In the genomic region with DNA sequence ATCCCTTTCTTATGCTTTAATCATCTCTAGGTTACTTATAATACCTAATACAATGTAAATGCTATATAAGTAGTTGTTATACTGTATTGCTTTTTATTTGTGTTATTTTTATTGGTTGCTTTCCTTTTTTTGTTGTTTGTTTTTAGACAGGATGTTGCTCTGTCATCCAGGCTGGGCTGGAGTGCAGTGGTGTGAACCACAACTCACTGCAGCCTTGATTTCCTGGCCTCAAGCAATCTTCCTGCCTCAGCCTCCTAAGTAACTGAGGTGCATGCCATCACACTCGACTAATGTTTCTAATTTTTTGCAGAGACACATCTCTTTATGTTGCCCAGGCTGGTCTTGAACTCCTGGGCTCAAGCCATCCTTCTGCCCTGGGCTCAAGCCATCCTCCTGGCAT, we compare ENCODE assay signal across 16 cellular contexts. TPM values are rescaled to one million over a fixed set of nuclear protein-coding genes. Genes with fewer than 3 reads are reported as not detected.
DNase-seq lines count a peak whose midpoint lies in the region; ATAC-seq and TF ChIP-seq lines count a peak whose summit lies in the region.
"Had no signal": no experiment of that assay in that cellular context is flagged by ENCODE, and none has a peak within 500 bp of the region (broad histone marks: within the 10 kb centered on the region; RNA-seq: fewer than 3 reads in every experiment).

No MANE protein-coding gene starts in this region.

- peaks cover 3% of the 10 kb centered on the region for H3K27me3 Mint-ChIP-seq in activated CD8-positive, alpha-beta T cell treated with anti-CD3 and anti-CD28 coated beads, Interleukin-2, amount 10 ng/mL, durations not matched to agents 7 days and 5 days (ENCODE audit: low read depth)
- H3K27me3 Mint-ChIP-seq in activated CD8-positive, alpha-beta T cell treated with anti-CD3 and anti-CD28 coated beads for 36 hours = no peaks in the 10 kb centered on the region
- H3K27me3 Mint-ChIP-seq in CD4-positive, alpha-beta memory T cell = no peaks in the 10 kb centered on the region
- no peaks in the 10 kb centered on the region for H3K27me3 Mint-ChIP-seq in T-helper 17 cell

- H3K36me3 Mint-ChIP-seq in activated CD8-positive, alpha-beta T cell treated with anti-CD3 and anti-CD28 coated beads, Interleukin-2, amount 10 ng/mL, durations not matched to agents 7 days and 5 days (ENCODE audit: low read depth) = no peaks in the 10 kb centered on the region
- H3K36me3 Mint-ChIP-seq in activated CD8-positive, alpha-beta T cell treated with anti-CD3 and anti-CD28 coated beads for 36 hours (ENCODE audit: low read depth) = no peaks in the 10 kb centered on the region
- no peaks in the 10 kb centered on the region for H3K36me3 Mint-ChIP-seq in CD4-positive, alpha-beta memory T cell
- H3K36me3 Mint-ChIP-seq in T-helper 17 cell (ENCODE audit: low read depth) = peaks cover 2% of the 10 kb centered on the region

- H3K9me2 ChIP-seq in PC-3 (replicated peaks; ENCODE audit: low read length) = no peaks in the 10 kb centered on the region

- no peaks in the 10 kb centered on the region for H3K36me3 ChIP-seq in CD4-positive, alpha-beta memory T cell (ENCODE audit: insufficient read depth, low read length)
- no peaks in the 10 kb centered on the region for H3K36me3 ChIP-seq in mucosa of descending colon (ENCODE audit: low read depth)
- H3K36me3 ChIP-seq in PC-3 (ENCODE audit: low read depth, low read length) = no peaks in the 10 kb centered on the region

- no peak for TF ChIP-seq CTCF in activated CD8-positive, alpha-beta T cell treated with anti-CD3 and anti-CD28 coated beads for 36 hours (IDR thresholded peaks at IDR 0.05)
- TF ChIP-seq CTCF in mucosa of descending colon (IDR thresholded peaks at IDR 0.05) = no peak
- no peak for TF ChIP-seq CTCF in PC-3 (conservative IDR thresholded peaks at IDR 0.05; ENCODE audit: low read depth, low read length)

- H3K9ac ChIP-seq in PC-3 (ENCODE audit: low read length) = no peak overlapping the region

- H3K9me3 ChIP-seq in CD4-positive, alpha-beta memory T cell (ENCODE audit: control insufficient read depth in 1 of 2, low read length in 2 of 2) = no peaks in the 10 kb centered on the region
- H3K9me3 ChIP-seq in T-helper 17 cell (ENCODE audit: control insufficient read depth, low read length, poor library complexity, severe bottlenecking) = no peaks in the 10 kb centered on the region
- peaks cover 27% of the 10 kb centered on the region for H3K9me3 ChIP-seq in mucosa of descending colon
- H3K9me3 ChIP-seq in PC-3 (ENCODE audit: low read length) = no peaks in the 10 kb centered on the region
- H3K9me3 ChIP-seq: A549 had no signal

- intact Hi-C loops in activated CD8-positive, alpha-beta T cell treated with anti-CD3 and anti-CD28 coated beads for 36 hours (cut with micrococcal nuclease) = no loop called here
- intact Hi-C loops in CD4-positive, alpha-beta memory T cell (cut with micrococcal nuclease) = no loop called here
- intact Hi-C loops in mucosa of descending colon (cut with DNase I, micrococcal nuclease) = no loop called here
- intact Hi-C loops in PC-3 (cut with micrococcal nuclease) = no loop called here

- H3K4me3 Mint-ChIP-seq in activated CD8-positive, alpha-beta T cell treated with anti-CD3 and anti-CD28 coated beads, Interleukin-2, amount 10 ng/mL, durations not matched to agents 7 days and 5 days = no peak overlapping the region
- no peak overlapping the region for H3K4me3 Mint-ChIP-seq in activated CD8-positive, alpha-beta T cell treated with anti-CD3 and anti-CD28 coated beads for 36 hours
- H3K4me3 Mint-ChIP-seq in CD4-positive, alpha-beta memory T cell = peak overlapping the region in 6 of 8 donors; percentile 52 to 70 (median 58)
- peak overlapping the region; percentile 2 for H3K4me3 Mint-ChIP-seq in T-helper 17 cell

- POLR2A ChIA-PET in activated CD8-positive, alpha-beta T cell treated with anti-CD3 and anti-CD28 coated beads, Interleukin-2, amount 10 ng/mL, durations not matched to agents 7 days and 5 days (lab: Charles Lee) = no interaction called here
- POLR2A ChIA-PET in activated CD8-positive, alpha-beta T cell treated with anti-CD3 and anti-CD28 coated beads for 36 hours (lab: Charles Lee) = no interaction called here
- POLR2A ChIA-PET in CD4-positive, alpha-beta memory T cell (lab: Charles Lee; ENCODE audit: partially characterized antibody) = no interaction called here
- POLR2A ChIA-PET in PC-3 (lab: Charles Lee; ENCODE audit: unreplicated experiment) = no interaction called here

- H3K4me3 ChIP-seq in CD4-positive, alpha-beta memory T cell (ENCODE audit: low read length in 2 of 2) = no peak overlapping the region
- H3K4me3 ChIP-seq in mucosa of descending colon (no peak overlapping the region), PC-3 (ENCODE audit: low read length) (no peak overlapping the region)
- H3K4me3 ChIP-seq: A549, K562 had no signal

- H3K27ac ChIP-seq in CD4-positive, alpha-beta memory T cell (ENCODE audit: low read depth, low read length) = no peak overlapping the region
- no peak overlapping the region for H3K27ac ChIP-seq in PC-3 (ENCODE audit: low read length)
- H3K27ac ChIP-seq: A549, HL-60 had no signal

- H3K9me3 Mint-ChIP-seq in activated CD8-positive, alpha-beta T cell treated with anti-CD3 and anti-CD28 coated beads, Interleukin-2, amount 10 ng/mL, durations not matched to agents 7 days and 5 days (ENCODE audit: insufficient read depth) = no peaks in the 10 kb centered on the region
- peaks cover 2% of the 10 kb centered on the region for H3K9me3 Mint-ChIP-seq in activated CD8-positive, alpha-beta T cell treated with anti-CD3 and anti-CD28 coated beads for 36 hours
- peaks cover 2 to 9% (median 6%) of the 10 kb centered on the region in 8 donors for H3K9me3 Mint-ChIP-seq in CD4-positive, alpha-beta memory T cell

- H3K4me1 ChIP-seq in CD4-positive, alpha-beta memory T cell (ENCODE audit: insufficient read depth, low read length) = peaks cover 39% of the 10 kb centered on the region
- H3K4me1 ChIP-seq in mucosa of descending colon (ENCODE audit: low read depth) (no peaks in the 10 kb centered on the region), PC-3 (ENCODE audit: insufficient read depth, low read length) (no peaks in the 10 kb centered on the region)
- H3K4me1 ChIP-seq: A549 had no signal

- H3K4me1 Mint-ChIP-seq in activated CD8-positive, alpha-beta T cell treated with anti-CD3 and anti-CD28 coated beads, Interleukin-2, amount 10 ng/mL, durations not matched to agents 7 days and 5 days (ENCODE audit: low read depth) = peaks cover 20% of the 10 kb centered on the region
- H3K4me1 Mint-ChIP-seq in activated CD8-positive, alpha-beta T cell treated with anti-CD3 and anti-CD28 coated beads for 36 hours (ENCODE audit: low read depth) = peaks cover 17% of the 10 kb centered on the region
- H3K4me1 Mint-ChIP-seq in CD4-positive, alpha-beta memory T cell = peaks cover 24 to 54% (median 35%) of the 10 kb centered on the region in 4 donors
- H3K4me1 Mint-ChIP-seq in T-helper 17 cell = peaks cover 30% of the 10 kb centered on the region

- peak; percentile 54 for DNase-seq in activated CD8-positive, alpha-beta T cell treated with anti-CD3 and anti-CD28 coated beads, Interleukin-2, amount 10 ng/mL, durations not matched to agents 7 days and 5 days
- DNase-seq in activated CD8-positive, alpha-beta T cell treated with anti-CD3 and anti-CD28 coated beads for 36 hours = no peak
- peak; percentile 13 to 40 (median 37) for DNase-seq in CD4-positive, alpha-beta memory T cell
- DNase-seq in T-helper 17 cell (no peak), mucosa of descending colon (no peak), HCEC 1CT (no peak), PC-3 (no peak), anterior cingulate cortex (lab: John Stamatoyannopoulos, UW) (no peak)
- DNase-seq: EL, NCI-H1436, NCI-H2029 treated with DMSO at 0.1 percent for 48 hours, NCI-H524 treated with DMSO at 0.1 percent for 48 hours had no signal

- no peaks in the 10 kb centered on the region for H3F3A ChIP-seq in PC-3 (ENCODE audit: low read length, unreplicated experiment)

- H3K27me3 ChIP-seq in CD4-positive, alpha-beta memory T cell (ENCODE audit: insufficient read depth, low read length) = no peaks in the 10 kb centered on the region
- no peaks in the 10 kb centered on the region; the same call in 1 of the 2 replicates for H3K27me3 ChIP-seq in PC-3 (ENCODE audit: low read length)

- peak overlapping the region; percentile 63 for H3K27ac Mint-ChIP-seq in activated CD8-positive, alpha-beta T cell treated with anti-CD3 and anti-CD28 coated beads, Interleukin-2, amount 10 ng/mL, durations not matched to agents 7 days and 5 days
- no peak overlapping the region for H3K27ac Mint-ChIP-seq in activated CD8-positive, alpha-beta T cell treated with anti-CD3 and anti-CD28 coated beads for 36 hours
- peak overlapping the region; percentile 48 to 85 (median 69) for H3K27ac Mint-ChIP-seq in CD4-positive, alpha-beta memory T cell
- peak overlapping the region; percentile 41 for H3K27ac Mint-ChIP-seq in T-helper 17 cell

- no peak overlapping the region for H3K4me2 ChIP-seq in PC-3 (ENCODE audit: low read length)
- H3K4me2 ChIP-seq: A549 had no signal

- no peaks in the 10 kb centered on the region for H4K20me1 ChIP-seq in PC-3 (ENCODE audit: low read length)

- BruUV-seq in PC-3 (replicated peaks; lab: Mats Ljungman, UMichigan) = no TSS peak

- H3K79me2 ChIP-seq in PC-3 (ENCODE audit: low read length) = no peaks in the 10 kb centered on the region

- CTCF ChIA-PET in activated CD8-positive, alpha-beta T cell treated with anti-CD3 and anti-CD28 coated beads, Interleukin-2, amount 10 ng/mL, durations not matched to agents 7 days and 5 days (lab: Charles Lee) = no interaction called here
- CTCF ChIA-PET in activated CD8-positive, alpha-beta T cell treated with anti-CD3 and anti-CD28 coated beads for 36 hours (lab: Charles Lee) = no interaction called here
- CTCF ChIA-PET in CD4-positive, alpha-beta memory T cell (lab: Charles Lee; ENCODE audit: partially characterized antibody) = no interaction called here
- CTCF ChIA-PET in PC-3 (lab: Charles Lee) = no interaction called here

- no peak for ATAC-seq in activated CD8-positive, alpha-beta T cell treated with anti-CD3 and anti-CD28 coated beads, Interleukin-2, amount 10 ng/mL, durations not matched to agents 7 days and 5 days
- ATAC-seq in activated CD8-positive, alpha-beta T cell treated with anti-CD3 and anti-CD28 coated beads for 36 hours = no peak
- ATAC-seq in T-helper 17 cell (peak; percentile 68), mucosa of descending colon (peak; percentile 54), PC-3 (no peak)
- ATAC-seq: A549, K562 had no signal

- H2AFZ ChIP-seq in PC-3 (ENCODE audit: low read length) = no peak overlapping the region

RNA-seq across cellular contexts. Expression of a gene that starts 26.9 kb away (rescaled TPM):
- total RNA-seq in activated CD8-positive, alpha-beta T cell treated with anti-CD3 and anti-CD28 coated beads, Interleukin-2, amount 10 ng/mL, durations not matched to agents 7 days and 5 days = not detected
- not detected for total RNA-seq in activated CD8-positive, alpha-beta T cell treated with anti-CD3 and anti-CD28 coated beads for 36 hours
- total RNA-seq in CD4-positive, alpha-beta memory T cell = not detected
- polyA plus RNA-seq in CD4-positive, alpha-beta memory T cell = not detected
- total RNA-seq in T-helper 17 cell (not detected), mucosa of descending colon (not detected), PC-3 (2014; rRNA removed) (not detected in 2 replicates)
- total RNA-seq: H1, K562 had no signal
- polyA plus RNA-seq: A549, H1, K562 had no signal

Comparison
In these comparisons a context has a peak if more than half of its experiments do, and no peak if none do; other contexts are left out.
1. DNase-seq: peak in activated CD8-positive, alpha-beta T cell treated with anti-CD3 and anti-CD28 coated beads, Interleukin-2, amount 10 ng/mL, durations not matched to agents 7 days and 5 days (single experiment) and CD4-positive, alpha-beta memory T cell (5 of 5); none in activated CD8-positive, alpha-beta T cell treated with anti-CD3 and anti-CD28 coated beads for 36 hours (single experiment), T-helper 17 cell (0 of 3), mucosa of descending colon (0 of 3), HCEC 1CT (single experiment), PC-3 (single experiment) and anterior cingulate cortex (0 of 58).
2. ATAC-seq: peak in T-helper 17 cell (single experiment) and mucosa of descending colon (single experiment); none in activated CD8-positive, alpha-beta T cell treated with anti-CD3 and anti-CD28 coated beads, Interleukin-2, amount 10 ng/mL, durations not matched to agents 7 days and 5 days (single experiment), activated CD8-positive, alpha-beta T cell treated with anti-CD3 and anti-CD28 coated beads for 36 hours (single experiment) and PC-3 (single experiment).
3. H3K4me3 Mint-ChIP-seq: peak in CD4-positive, alpha-beta memory T cell (6 of 8) and T-helper 17 cell (single experiment); none in activated CD8-positive, alpha-beta T cell treated with anti-CD3 and anti-CD28 coated beads, Interleukin-2, amount 10 ng/mL, durations not matched to agents 7 days and 5 days (single experiment) and activated CD8-positive, alpha-beta T cell treated with anti-CD3 and anti-CD28 coated beads for 36 hours (single experiment).